ENCODE assay signal across 8 cellular contexts in genomic region chr16:29816694-29817441, GRCh38. TPM values are rescaled to one million over a fixed set of nuclear protein-coding genes. Genes with fewer than 3 reads are reported as not detected.
DNase-seq lines count a peak whose midpoint lies in the region; ATAC-seq and FAIRE-seq lines count a peak whose summit lies in the region.

No MANE protein-coding gene starts in this region.

- peak overlapping the region; percentile 92 for H3K27ac Mint-ChIP-seq in activated CD8-positive, alpha-beta T cell treated with anti-CD3 and anti-CD28 coated beads, Interleukin-2, amount 10 ng/mL, durations not matched to agents 7 days and 5 days
- H3K27ac Mint-ChIP-seq in naive B cell, result peak overlapping the region; percentile 58 to 99 (median 85)

- H3K4me3 Mint-ChIP-seq in activated CD8-positive, alpha-beta T cell treated with anti-CD3 and anti-CD28 coated beads, Interleukin-2, amount 10 ng/mL, durations not matched to agents 7 days and 5 days, result peak overlapping the region; percentile 98
- peak overlapping the region; percentile 87 to 100 (median 98) for H3K4me3 Mint-ChIP-seq in naive B cell

- peak; percentile 8 for ATAC-seq in HG02759 (IDR thresholded peaks at IDR 0.05; ENCODE audit: unreplicated experiment)
- peak; percentile 46 for ATAC-seq in activated CD8-positive, alpha-beta T cell treated with anti-CD3 and anti-CD28 coated beads, Interleukin-2, amount 10 ng/mL, durations not matched to agents 7 days and 5 days
- ATAC-seq in esophagus mucosa, result peak; percentile 14
- no peak for ATAC-seq in naive B cell (ENCODE audit: low read depth in 2 of 2)

- CTCF ChIA-PET in activated CD8-positive, alpha-beta T cell treated with anti-CD3 and anti-CD28 coated beads, Interleukin-2, amount 10 ng/mL, durations not matched to agents 7 days and 5 days (lab: Charles Lee), result interaction anchor here (0.6 to 8.0 kb wide), 25 partner anchors 9 to 238 kb away, joined by 3 to 106 read pairs (median 5); partner anchors contain the start of genes KCTD13, KIF22 and MAZ

- H3K36me3 Mint-ChIP-seq in activated CD8-positive, alpha-beta T cell treated with anti-CD3 and anti-CD28 coated beads, Interleukin-2, amount 10 ng/mL, durations not matched to agents 7 days and 5 days (ENCODE audit: low read depth), result peaks cover 41% of the 10 kb centered on the region
- no peaks in the 10 kb centered on the region for H3K36me3 Mint-ChIP-seq in naive B cell

- H3K27me3 Mint-ChIP-seq in activated CD8-positive, alpha-beta T cell treated with anti-CD3 and anti-CD28 coated beads, Interleukin-2, amount 10 ng/mL, durations not matched to agents 7 days and 5 days (ENCODE audit: low read depth), result peaks cover 5% of the 10 kb centered on the region
- H3K27me3 Mint-ChIP-seq in naive B cell, result peaks cover 0 to 5% (median under 1%) of the 10 kb centered on the region in 3 donors

- POLR2A ChIA-PET in activated CD8-positive, alpha-beta T cell treated with anti-CD3 and anti-CD28 coated beads, Interleukin-2, amount 10 ng/mL, durations not matched to agents 7 days and 5 days (lab: Charles Lee), result interaction anchor here (0.7 to 2.3 kb wide), 9 partner anchors 9 to 368 kb away, joined by 3 to 24 read pairs (median 9); partner anchors contain the start of genes KCTD13, KIF22 and MAZ

- peaks cover 69% of the 10 kb centered on the region for H3K4me1 Mint-ChIP-seq in activated CD8-positive, alpha-beta T cell treated with anti-CD3 and anti-CD28 coated beads, Interleukin-2, amount 10 ng/mL, durations not matched to agents 7 days and 5 days (ENCODE audit: low read depth)
- peaks cover 48 to 73% (median 66%) of the 10 kb centered on the region in 3 donors for H3K4me1 Mint-ChIP-seq in naive B cell

- no peaks in the 10 kb centered on the region for H3K9me3 Mint-ChIP-seq in activated CD8-positive, alpha-beta T cell treated with anti-CD3 and anti-CD28 coated beads, Interleukin-2, amount 10 ng/mL, durations not matched to agents 7 days and 5 days (ENCODE audit: insufficient read depth)
- no peaks in the 10 kb centered on the region for H3K9me3 Mint-ChIP-seq in naive B cell

- FAIRE-seq in urothelium cell line (lab: Jason Lieb, UNC), result no peak

- peak; percentile 60 for DNase-seq in NK-92 treated with Interleukin-12 subunit alpha and Interleukin-12 subunit beta, amount 100 ng/mL, for 24 hours (lab: John Stamatoyannopoulos, UW)
- no peak for DNase-seq in NK-92 (lab: John Stamatoyannopoulos, UW; ENCODE audit: unreplicated experiment)
- peak; percentile 44 for DNase-seq in NCI-H2227 treated with DMSO at 0.1 percent for 48 hours (lab: John Stamatoyannopoulos, UW)
- peak; percentile 84 for DNase-seq in activated CD8-positive, alpha-beta T cell treated with anti-CD3 and anti-CD28 coated beads, Interleukin-2, amount 10 ng/mL, durations not matched to agents 7 days and 5 days
- peak; percentile 23 for DNase-seq in naive B cell
- DNase-seq in urothelium cell line (ENCODE audit: low spot score), result peak; percentile 61

RNA-seq across cellular contexts. Expression of gene PAGR1, which starts 0.9 kb away (rescaled TPM):
- total RNA-seq in activated CD8-positive, alpha-beta T cell treated with anti-CD3 and anti-CD28 coated beads, Interleukin-2, amount 10 ng/mL, durations not matched to agents 7 days and 5 days, result 10 to 100 TPM; 39.1 TPM
- 13.4 TPM for total RNA-seq in esophagus mucosa
- polyA plus RNA-seq in naive B cell (ENCODE audit: low read depth in 6 of 6), result 10 to 100 TPM; 35.5 to 51.5 (median 46.9) TPM

RNA-seq across cellular contexts. Expression of gene MVP, which starts 3.4 kb away (rescaled TPM):
- total RNA-seq in activated CD8-positive, alpha-beta T cell treated with anti-CD3 and anti-CD28 coated beads, Interleukin-2, amount 10 ng/mL, durations not matched to agents 7 days and 5 days, result 100 to 1,000 TPM; 122 to 125 TPM
- total RNA-seq in esophagus mucosa, result 67.9 TPM
- 10 to 100 TPM; 39.7 to 61.4 (median 43.9) TPM for polyA plus RNA-seq in naive B cell (ENCODE audit: low read depth in 6 of 6)

RNA-seq across cellular contexts. Expression of gene PRRT2, which starts 4.9 kb away (rescaled TPM):
- under 1 TPM; 0.16 to 0.83 TPM for total RNA-seq in activated CD8-positive, alpha-beta T cell treated with anti-CD3 and anti-CD28 coated beads, Interleukin-2, amount 10 ng/mL, durations not matched to agents 7 days and 5 days
- total RNA-seq in esophagus mucosa, result not detected
- under 1 TPM in 2 of 6 donors, not detected in 4; 0.10 to 0.97 TPM for polyA plus RNA-seq in naive B cell (ENCODE audit: low read depth in 6 of 6)

RNA-seq across cellular contexts. Expression of gene MAZ, which starts 10.5 kb away (rescaled TPM):
- 100 to 1,000 TPM; 455 to 494 TPM for total RNA-seq in activated CD8-positive, alpha-beta T cell treated with anti-CD3 and anti-CD28 coated beads, Interleukin-2, amount 10 ng/mL, durations not matched to agents 7 days and 5 days
- 169 TPM for total RNA-seq in esophagus mucosa
- 10 to 100 TPM; 16.1 to 30.6 (median 23.2) TPM for polyA plus RNA-seq in naive B cell (ENCODE audit: low read depth in 6 of 6)

RNA-seq across cellular contexts. Expression of gene KIF22, which starts 26.3 kb away (rescaled TPM):
- 100 to 1,000 TPM; 229 to 233 TPM for total RNA-seq in activated CD8-positive, alpha-beta T cell treated with anti-CD3 and anti-CD28 coated beads, Interleukin-2, amount 10 ng/mL, durations not matched to agents 7 days and 5 days
- total RNA-seq in esophagus mucosa, result 28.7 TPM
- polyA plus RNA-seq in naive B cell (ENCODE audit: low read depth in 6 of 6), result 10 to 100 TPM; 24.0 to 29.6 (median 26.3) TPM

Comparison
In these comparisons a context has a peak if more than half of its experiments do, and no peak if none do; other contexts are left out.
1. ATAC-seq: peak in HG02759 (single experiment), activated CD8-positive, alpha-beta T cell treated with anti-CD3 and anti-CD28 coated beads, Interleukin-2, amount 10 ng/mL, durations not matched to agents 7 days and 5 days (single experiment) and esophagus mucosa (single experiment); none in naive B cell (0 of 2).